9 cellular contexts compared by ENCODE assay signal in genomic region chrX:13007519-13008188, GRCh38. TPM values are rescaled to one million over a fixed set of nuclear protein-coding genes. Genes with fewer than 3 reads are reported as not detected.
DNase-seq lines count a peak whose midpoint lies in the region; ATAC-seq, FAIRE-seq and TF ChIP-seq lines count a peak whose summit lies in the region.
"Had no signal": no experiment of that assay in that cellular context is flagged by ENCODE, and none has a peak within 500 bp of the region (broad histone marks: within the 10 kb centered on the region; RNA-seq: fewer than 3 reads in every experiment).

No MANE protein-coding gene starts in this region.

- H3F3A ChIP-seq in SU-DHL-6 (ENCODE audit: insufficient read depth) = peaks cover 34% of the 10 kb centered on the region

- no peak for DNase-seq in CD4-positive, CD25-positive, alpha-beta regulatory T cell
- peak; percentile 9 for DNase-seq in glomerular visceral epithelial cell (ENCODE audit: extremely low spot score)
- DNase-seq in small intestine = no peak
- DNase-seq in LoVo (ENCODE audit: low spot score) = no peak
- DNase-seq in activated CD8-positive, alpha-beta T cell treated with anti-CD3 and anti-CD28 coated beads for 36 hours = no peak
- DNase-seq in nucleus accumbens (lab: John Stamatoyannopoulos, UW) = no peak

- peak overlapping the region; percentile 2 to 48 (median 28) for H3K4me3 Mint-ChIP-seq in CD4-positive, CD25-positive, alpha-beta regulatory T cell
- no peak overlapping the region for H3K4me3 Mint-ChIP-seq in activated CD8-positive, alpha-beta T cell treated with anti-CD3 and anti-CD28 coated beads for 36 hours

- WGBS in small intestine, 3 donors = 79 to 96% (median 92%) methylated on average over 2 of the region's 2 CpGs

- H3K27me3 Mint-ChIP-seq in CD4-positive, CD25-positive, alpha-beta regulatory T cell = no peaks in the 10 kb centered on the region
- no peaks in the 10 kb centered on the region for H3K27me3 Mint-ChIP-seq in activated CD8-positive, alpha-beta T cell treated with anti-CD3 and anti-CD28 coated beads for 36 hours

- CTCF ChIA-PET in activated CD8-positive, alpha-beta T cell treated with anti-CD3 and anti-CD28 coated beads for 36 hours (lab: Charles Lee) = interaction anchor here (0.6 to 1.8 kb wide), 5 partner anchors 47 to 480 kb away, joined by 3 to 6 read pairs (median 3); no protein-coding TSS in a partner anchor

- H3K4me1 ChIP-seq in CD4-positive, CD25-positive, alpha-beta regulatory T cell (ENCODE audit: control insufficient read depth, insufficient read depth, low read length, poor library complexity, severe bottlenecking) = peaks cover 51% of the 10 kb centered on the region
- H3K4me1 ChIP-seq in small intestine (ENCODE audit: control insufficient read depth in 2 of 2, insufficient read depth in 1 of 2, low read depth in 1 of 2, low read length in 1 of 2) = peaks cover 0 to 10% of the 10 kb centered on the region in 2 donors

- no peak overlapping the region for H3K27ac ChIP-seq in CD4-positive, CD25-positive, alpha-beta regulatory T cell (ENCODE audit: insufficient read depth, low read length, poor library complexity, severe bottlenecking)
- peak overlapping the region; percentile 100 for H3K27ac ChIP-seq in SU-DHL-6 (ENCODE audit: low read depth, low read length)
- no peak overlapping the region for H3K27ac ChIP-seq in small intestine (ENCODE audit: low read depth in 1 of 2, low read length in 1 of 2)

- no peak for TF ChIP-seq CTCF in SU-DHL-6 (IDR thresholded peaks at IDR 0.05; ENCODE audit: insufficient read depth, low read length, poor library complexity, severe bottlenecking)
- TF ChIP-seq CTCF in activated CD8-positive, alpha-beta T cell treated with anti-CD3 and anti-CD28 coated beads for 36 hours (IDR thresholded peaks at IDR 0.05) = no peak

- ATAC-seq in CD4-positive, CD25-positive, alpha-beta regulatory T cell (ENCODE audit: low read depth in 2 of 2) = peak; percentile 31 to 34
- peak; percentile 16 for ATAC-seq in GM21786 (IDR thresholded peaks at IDR 0.05; ENCODE audit: unreplicated experiment)
- ATAC-seq in activated CD8-positive, alpha-beta T cell treated with anti-CD3 and anti-CD28 coated beads for 36 hours = no peak

- peaks cover 3% of the 10 kb centered on the region for H3K36me3 Mint-ChIP-seq in CD4-positive, CD25-positive, alpha-beta regulatory T cell
- H3K36me3 Mint-ChIP-seq in activated CD8-positive, alpha-beta T cell treated with anti-CD3 and anti-CD28 coated beads for 36 hours (ENCODE audit: low read depth) = no peaks in the 10 kb centered on the region

- intact Hi-C loops in activated CD8-positive, alpha-beta T cell treated with anti-CD3 and anti-CD28 coated beads for 36 hours (cut with micrococcal nuclease) = no loop called here

- peak overlapping the region; percentile 48; the same call in 1 of the 2 replicates for H3K9ac ChIP-seq in SU-DHL-6 (ENCODE audit: low read length)

- POLR2A ChIA-PET in activated CD8-positive, alpha-beta T cell treated with anti-CD3 and anti-CD28 coated beads for 36 hours (lab: Charles Lee) = interaction anchor here (1.4 to 3.5 kb wide), 3 partner anchors 29 to 74 kb away, joined by 5 to 18 read pairs (median 6); no protein-coding TSS in a partner anchor

- peaks cover 12 to 76% (median 40%) of the 10 kb centered on the region in 4 donors for H3K4me1 Mint-ChIP-seq in CD4-positive, CD25-positive, alpha-beta regulatory T cell
- peaks cover 64% of the 10 kb centered on the region for H3K4me1 Mint-ChIP-seq in activated CD8-positive, alpha-beta T cell treated with anti-CD3 and anti-CD28 coated beads for 36 hours (ENCODE audit: low read depth)

- no peaks in the 10 kb centered on the region for H4K20me1 ChIP-seq in SU-DHL-6 (ENCODE audit: low read depth, low read length)

- FAIRE-seq in small intestine (lab: Jason Lieb, UNC) = no peak

- H3K27ac Mint-ChIP-seq in CD4-positive, CD25-positive, alpha-beta regulatory T cell = peak overlapping the region; percentile 72 to 92 (median 78)
- no peak overlapping the region for H3K27ac Mint-ChIP-seq in activated CD8-positive, alpha-beta T cell treated with anti-CD3 and anti-CD28 coated beads for 36 hours

- H3K9me2 ChIP-seq in SU-DHL-6 (replicated peaks; ENCODE audit: insufficient read depth, low read length) = no peaks in the 10 kb centered on the region

- no peaks in the 10 kb centered on the region for H3K79me2 ChIP-seq in SU-DHL-6 (ENCODE audit: insufficient read depth, low read length)

- peak overlapping the region; percentile 26 for H3K4me3 ChIP-seq in CD4-positive, CD25-positive, alpha-beta regulatory T cell (ENCODE audit: low read depth, low read length)
- H3K4me3 ChIP-seq in SU-DHL-6 (ENCODE audit: insufficient read depth, low read length, poor library complexity, severe bottlenecking) (no peak overlapping the region), small intestine (ENCODE audit: low read depth in 1 of 2, low read length in 2 of 2) (no peak overlapping the region)

- no peaks in the 10 kb centered on the region for H3K27me3 ChIP-seq in CD4-positive, CD25-positive, alpha-beta regulatory T cell (ENCODE audit: control insufficient read depth, insufficient read depth, low read length)
- H3K27me3 ChIP-seq in SU-DHL-6 (ENCODE audit: low read length) = no peaks in the 10 kb centered on the region
- no peaks in the 10 kb centered on the region for H3K27me3 ChIP-seq in small intestine (ENCODE audit: control insufficient read depth in 2 of 2, insufficient read depth in 2 of 2, low read length in 2 of 2)

- H3K9me3 ChIP-seq in CD4-positive, CD25-positive, alpha-beta regulatory T cell (ENCODE audit: control insufficient read depth in 2 of 2, low read length in 2 of 2) = no peaks in the 10 kb centered on the region
- H3K9me3 ChIP-seq in SU-DHL-6 (ENCODE audit: insufficient read depth, low read length) (no peaks in the 10 kb centered on the region), small intestine (ENCODE audit: control insufficient read depth, low read depth) (no peaks in the 10 kb centered on the region)

- no peak overlapping the region for H2AFZ ChIP-seq in SU-DHL-6 (ENCODE audit: low read depth, low read length, severe bottlenecking)

- H3K9me3 Mint-ChIP-seq in CD4-positive, CD25-positive, alpha-beta regulatory T cell = no peaks in the 10 kb centered on the region
- H3K9me3 Mint-ChIP-seq in activated CD8-positive, alpha-beta T cell treated with anti-CD3 and anti-CD28 coated beads for 36 hours = no peaks in the 10 kb centered on the region

- peak overlapping the region; percentile 50 for H3K4me2 ChIP-seq in SU-DHL-6 (ENCODE audit: low read depth, low read length, poor library complexity, severe bottlenecking)

- H3K36me3 ChIP-seq in CD4-positive, CD25-positive, alpha-beta regulatory T cell (ENCODE audit: control insufficient read depth, insufficient read depth, low read length) = no peaks in the 10 kb centered on the region
- no peaks in the 10 kb centered on the region for H3K36me3 ChIP-seq in SU-DHL-6 (ENCODE audit: low read length)
- no peaks in the 10 kb centered on the region for H3K36me3 ChIP-seq in small intestine (ENCODE audit: control insufficient read depth in 2 of 2, insufficient read depth in 2 of 2, low read length in 2 of 2)

RNA-seq across cellular contexts. Expression of gene TMSB4X, which starts 32.7 kb away (rescaled TPM):
- total RNA-seq in CD4-positive, CD25-positive, alpha-beta regulatory T cell = 6,725 TPM
- polyA plus RNA-seq in CD4-positive, CD25-positive, alpha-beta regulatory T cell = over 10,000 TPM; 30,486 to 36,942 (median 35,671) TPM
- 1,000 to 10,000 TPM; 3,848 to 6,707 (median 4,907) TPM for polyA plus RNA-seq in small intestine
- 1,000 to 10,000 TPM; 5,169 to 5,393 TPM for total RNA-seq in activated CD8-positive, alpha-beta T cell treated with anti-CD3 and anti-CD28 coated beads for 36 hours

RNA-seq across cellular contexts. Expression of gene FAM9C, which starts 36.8 kb away (rescaled TPM):
- not detected for total RNA-seq in CD4-positive, CD25-positive, alpha-beta regulatory T cell
- not detected for polyA plus RNA-seq in CD4-positive, CD25-positive, alpha-beta regulatory T cell
- not detected for polyA plus RNA-seq in small intestine
- not detected for total RNA-seq in activated CD8-positive, alpha-beta T cell treated with anti-CD3 and anti-CD28 coated beads for 36 hours
- total RNA-seq: mononuclear cell had no signal
